14 cellular contexts compared by ENCODE assay signal in the genomic region with DNA sequence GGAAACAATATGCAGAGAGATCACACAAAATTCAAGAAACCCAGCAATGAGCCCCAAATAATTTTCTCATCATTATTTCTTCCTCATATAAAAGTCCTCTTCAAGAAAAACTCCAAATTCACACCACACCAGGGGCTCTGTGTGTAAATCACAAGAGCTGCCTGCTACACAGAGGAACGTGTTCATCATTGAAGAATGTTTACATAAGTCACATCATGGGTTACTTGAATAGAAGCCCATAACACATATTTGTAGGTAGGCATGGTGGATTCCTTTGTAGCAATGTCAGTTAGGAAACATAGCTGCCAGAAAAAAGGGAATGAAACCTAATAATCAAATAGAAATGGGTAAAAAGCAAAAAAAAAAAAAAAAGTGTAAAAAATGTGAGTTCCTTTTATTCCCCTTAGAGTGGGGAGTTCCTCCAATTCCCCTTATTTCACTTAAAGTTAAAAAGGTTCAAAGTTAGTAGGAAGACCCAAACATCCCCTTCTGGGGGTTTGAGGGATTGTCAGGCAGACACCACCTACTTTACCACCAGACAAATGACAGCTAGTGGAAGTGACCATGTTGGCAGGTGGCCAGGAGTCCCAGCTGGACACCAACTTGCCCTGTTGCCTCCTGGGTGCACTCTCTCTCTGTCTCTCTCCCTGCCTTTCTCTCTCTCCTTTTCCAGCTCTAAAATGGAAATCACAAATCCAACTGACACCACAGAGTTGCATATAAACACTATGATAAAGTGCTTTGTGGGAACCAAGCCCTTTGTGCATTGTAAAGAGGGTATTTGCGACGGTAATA.
DNase-seq lines count a peak whose midpoint lies in the region; ATAC-seq and TF ChIP-seq lines count a peak whose summit lies in the region.
"Had no signal": no experiment of that assay in that cellular context is flagged by ENCODE, and none has a peak within 500 bp of the region (broad histone marks: within the 10 kb centered on the region; RNA-seq: fewer than 3 reads in every experiment).

No MANE protein-coding gene starts in this region.

- H3K4me3 Mint-ChIP-seq in T-helper 2 cell treated with Interferon-gamma antibody and Interleukin-4, amounts not matched to agents 5 μg/mL and 100 μg/mL, for 36 hours, result no peak overlapping the region
- H3K4me3 Mint-ChIP-seq: H9; naive thymus-derived CD8-positive, alpha-beta T cell had no signal

- H3K27me3 Mint-ChIP-seq in T-helper 2 cell treated with Interferon-gamma antibody and Interleukin-4, amounts not matched to agents 5 μg/mL and 100 μg/mL, for 36 hours (ENCODE audit: low read depth), result no peaks in the 10 kb centered on the region

- intact Hi-C loops in PC-3 (cut with micrococcal nuclease), result no loop called here

- H2AFZ ChIP-seq in PC-3 (ENCODE audit: low read length), result no peak overlapping the region

- DNase-seq in COLO668 (lab: John Stamatoyannopoulos, UW; ENCODE audit: unreplicated experiment) (peak; percentile 81), HEK293T (ENCODE audit: extremely low spot score) (peak; percentile 83), PC-3 (peak; percentile 15), kidney tubule cell (ENCODE audit: low spot score) (peak; percentile 40), NCI-H2196 (lab: John Stamatoyannopoulos, UW; ENCODE audit: unreplicated experiment) (no peak)
- DNase-seq in stimulated activated CD4-positive, alpha-beta T cell treated with anti-CD3 and anti-CD28 coated beads, Interleukin-2, amount 100 ng/mL, for 48 hours, result no peak
- DNase-seq in T-helper 2 cell treated with Interferon-gamma antibody and Interleukin-4, amounts not matched to agents 5 μg/mL and 100 μg/mL, for 36 hours (ENCODE audit: low spot score), result no peak
- DNase-seq: foreskin keratinocyte; H9; naive thymus-derived CD8-positive, alpha-beta T cell; NCI-H2029; sigmoid colon had no signal

- H4K20me1 ChIP-seq in PC-3 (ENCODE audit: low read length), result no peaks in the 10 kb centered on the region

- no peak overlapping the region for H3K4me3 ChIP-seq in PC-3 (ENCODE audit: low read length)
- H3K4me3 ChIP-seq: sigmoid colon, suprapubic skin had no signal

- TF ChIP-seq CTCF in PC-3 (conservative IDR thresholded peaks at IDR 0.05; ENCODE audit: low read depth, low read length), result no peak

- H3K9ac ChIP-seq in PC-3 (ENCODE audit: low read length), result no peak overlapping the region

- CTCF ChIA-PET in HEK293T (lab: Yijun Ruan, JAX) (interaction anchor here (0.6 to 1.0 kb wide), 5 partner anchors 9 to 297 kb away, joined by 3 to 7 read pairs (median 5); no protein-coding TSS in a partner anchor), PC-3 (lab: Charles Lee) (no interaction called here)

- H3K9me3 ChIP-seq in PC-3 (ENCODE audit: low read length), result no peaks in the 10 kb centered on the region
- H3K9me3 ChIP-seq: sigmoid colon, suprapubic skin had no signal

- no peaks in the 10 kb centered on the region for H3K4me1 Mint-ChIP-seq in T-helper 2 cell treated with Interferon-gamma antibody and Interleukin-4, amounts not matched to agents 5 μg/mL and 100 μg/mL, for 36 hours (ENCODE audit: low read depth)

- POLR2A ChIA-PET in HEK293T (lab: Yijun Ruan, JAX), result interaction anchor here (1.2 kb wide), 1 partner anchor 9 kb away, joined by 4 read pairs; no protein-coding TSS in a partner anchor
- POLR2A ChIA-PET in PC-3 (lab: Charles Lee; ENCODE audit: unreplicated experiment), result no interaction called here

- H3F3A ChIP-seq in PC-3 (ENCODE audit: low read length, unreplicated experiment), result no peaks in the 10 kb centered on the region

- no peaks in the 10 kb centered on the region for H3K36me3 Mint-ChIP-seq in T-helper 2 cell treated with Interferon-gamma antibody and Interleukin-4, amounts not matched to agents 5 μg/mL and 100 μg/mL, for 36 hours (ENCODE audit: low read depth)

- H3K9me3 Mint-ChIP-seq in T-helper 2 cell treated with Interferon-gamma antibody and Interleukin-4, amounts not matched to agents 5 μg/mL and 100 μg/mL, for 36 hours, result peaks cover 9% of the 10 kb centered on the region

- H3K36me3 ChIP-seq in PC-3 (ENCODE audit: low read depth, low read length), result no peaks in the 10 kb centered on the region
- H3K36me3 ChIP-seq: sigmoid colon, suprapubic skin had no signal

- H3K9me2 ChIP-seq in PC-3 (replicated peaks; ENCODE audit: low read length), result no peaks in the 10 kb centered on the region

- H3K27me3 ChIP-seq in PC-3 (ENCODE audit: low read length), result no peaks in the 10 kb centered on the region
- H3K27me3 ChIP-seq: sigmoid colon had no signal

- BruUV-seq in PC-3 (replicated peaks; lab: Mats Ljungman, UMichigan), result no TSS peak

- no peaks in the 10 kb centered on the region for H3K4me1 ChIP-seq in PC-3 (ENCODE audit: insufficient read depth, low read length)
- H3K4me1 ChIP-seq: foreskin keratinocyte, sigmoid colon, suprapubic skin had no signal

- H3K79me2 ChIP-seq in PC-3 (ENCODE audit: low read length), result no peaks in the 10 kb centered on the region

- H3K4me2 ChIP-seq in PC-3 (ENCODE audit: low read length), result no peak overlapping the region

- H3K27ac ChIP-seq in PC-3 (ENCODE audit: low read length), result no peak overlapping the region
- H3K27ac ChIP-seq: foreskin keratinocyte, sigmoid colon, suprapubic skin had no signal

- H3K27ac Mint-ChIP-seq in T-helper 2 cell treated with Interferon-gamma antibody and Interleukin-4, amounts not matched to agents 5 μg/mL and 100 μg/mL, for 36 hours, result no peak overlapping the region
- H3K27ac Mint-ChIP-seq: H9; naive thymus-derived CD8-positive, alpha-beta T cell had no signal

- no peak for ATAC-seq in PC-3
- ATAC-seq: foreskin keratinocyte; naive thymus-derived CD8-positive, alpha-beta T cell; Panc1 had no signal

TF ChIP-seq in HEK293T, 16 proteins besides CTCF, POLR2A, EP300 and RAD21:
- TF ChIP-seq ARNT (IDR thresholded peaks at IDR 0.05) (no peak), ZNF384 (IDR thresholded peaks at IDR 0.05) (no peak), L3MBTL2 (conservative IDR thresholded peaks at IDR 0.05) (no peak), NFRKB (IDR thresholded peaks at IDR 0.05) (no peak), HDGF (IDR thresholded peaks at IDR 0.05; ENCODE audit: borderline replicate concordance) (no peak), FOXK2 (IDR thresholded peaks at IDR 0.05) (no peak), FOXM1 (IDR thresholded peaks at IDR 0.05; ENCODE audit: borderline replicate concordance) (no peak), CTBP1 (IDR thresholded peaks at IDR 0.05; ENCODE audit: borderline replicate concordance) (no peak), TARDBP (IDR thresholded peaks at IDR 0.05) (no peak), SUZ12 (IDR thresholded peaks at IDR 0.05) (no peak)
- TF ChIP-seq, protein P1, sequence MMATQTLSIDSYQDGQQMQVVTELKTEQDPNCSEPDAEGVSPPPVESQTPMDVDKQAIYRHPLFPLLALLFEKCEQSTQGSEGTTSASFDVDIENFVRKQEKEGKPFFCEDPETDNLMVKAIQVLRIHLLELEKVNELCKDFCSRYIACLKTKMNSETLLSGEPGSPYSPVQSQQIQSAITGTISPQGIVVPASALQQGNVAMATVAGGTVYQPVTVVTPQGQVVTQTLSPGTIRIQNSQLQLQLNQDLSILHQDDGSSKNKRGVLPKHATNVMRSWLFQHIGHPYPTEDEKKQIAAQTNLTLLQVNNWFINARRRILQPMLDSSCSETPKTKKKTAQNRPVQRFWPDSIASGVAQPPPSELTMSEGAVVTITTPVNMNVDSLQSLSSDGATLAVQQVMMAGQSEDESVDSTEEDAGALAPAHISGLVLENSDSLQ (IDR thresholded peaks at IDR 0.05), result no peak

Comparison
In these comparisons a context has a peak if more than half of its experiments do, and no peak if none do; other contexts are left out.
1. DNase-seq: peak in COLO668 (single experiment), HEK293T (single experiment), PC-3 (single experiment) and kidney tubule cell (single experiment); none in stimulated activated CD4-positive, alpha-beta T cell treated with anti-CD3 and anti-CD28 coated beads, Interleukin-2, amount 100 ng/mL, for 48 hours (0 of 2), NCI-H2196 (single experiment) and T-helper 2 cell treated with Interferon-gamma antibody and Interleukin-4, amounts not matched to agents 5 μg/mL and 100 μg/mL, for 36 hours (single experiment).